Comparison of ENCODE assay signal across 10 cellular contexts in the genomic region with DNA sequence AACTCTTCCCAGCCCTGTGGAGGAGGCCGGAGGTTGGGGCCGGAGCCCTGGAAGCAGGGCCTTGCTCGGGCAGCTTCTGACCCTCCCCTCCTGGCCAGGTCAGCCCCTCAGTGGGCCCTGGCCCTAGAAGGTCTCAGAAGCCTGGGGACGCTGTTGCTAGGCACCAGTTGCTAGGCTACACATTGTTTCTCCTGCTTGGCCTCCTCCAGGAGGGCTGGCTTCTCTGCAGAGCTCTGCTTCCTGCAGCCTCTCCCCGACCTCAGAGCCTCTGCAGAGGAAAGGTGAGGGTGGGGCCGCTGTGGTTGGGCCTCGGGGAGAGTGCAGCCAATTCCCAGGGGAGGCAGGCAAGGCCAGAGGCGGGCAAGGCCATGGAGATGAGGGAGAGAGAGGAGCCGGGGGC. TPM values are rescaled to one million over a fixed set of nuclear protein-coding genes. Genes with fewer than 3 reads are reported as not detected.
DNase-seq lines count a peak whose midpoint lies in the region; ATAC-seq and TF ChIP-seq lines count a peak whose summit lies in the region.
"Had no signal": no experiment of that assay in that cellular context is flagged by ENCODE, and none has a peak within 500 bp of the region (broad histone marks: within the 10 kb centered on the region; RNA-seq: fewer than 3 reads in every experiment).

No MANE protein-coding gene starts in this region.

- no peaks in the 10 kb centered on the region for H3K9me3 Mint-ChIP-seq in activated CD4-positive, alpha-beta T cell treated with anti-CD3 and anti-CD28 coated beads, Interleukin-2, amount 10 ng/mL, durations not matched to agents 7 days and 5 days

- CTCF ChIA-PET in activated CD4-positive, alpha-beta T cell treated with anti-CD3 and anti-CD28 coated beads, Interleukin-2, amount 10 ng/mL, durations not matched to agents 7 days and 5 days (lab: Charles Lee) = interaction anchor here (1.1 kb wide), 1 partner anchor 36 kb away, joined by 3 read pairs; no protein-coding TSS in a partner anchor

- H3K27ac Mint-ChIP-seq in activated CD4-positive, alpha-beta T cell treated with anti-CD3 and anti-CD28 coated beads, Interleukin-2, amount 10 ng/mL, durations not matched to agents 7 days and 5 days = no peak overlapping the region

- H3K36me3 Mint-ChIP-seq in activated CD4-positive, alpha-beta T cell treated with anti-CD3 and anti-CD28 coated beads, Interleukin-2, amount 10 ng/mL, durations not matched to agents 7 days and 5 days (ENCODE audit: low read depth) = no peaks in the 10 kb centered on the region

- ATAC-seq in sciatic nerve = peak; percentile 47
- no peak for ATAC-seq in HG03342 (IDR thresholded peaks at IDR 0.05; ENCODE audit: unreplicated experiment)

- POLR2A ChIA-PET in activated CD4-positive, alpha-beta T cell treated with anti-CD3 and anti-CD28 coated beads, Interleukin-2, amount 10 ng/mL, durations not matched to agents 7 days and 5 days (lab: Charles Lee) = no interaction called here

- no peak overlapping the region for H3K4me3 ChIP-seq in choroid plexus epithelial cell (ENCODE audit: low read depth, low read length)

- intact Hi-C loops in sciatic nerve (cut with DNase I) = loop anchor here (5.0 kb wide), 1 partner anchor 261 kb away; no protein-coding TSS in a partner anchor

- TF ChIP-seq CTCF in choroid plexus epithelial cell (conservative IDR thresholded peaks at IDR 0.05; ENCODE audit: low read depth, low read length) = no peak

- H3K27me3 Mint-ChIP-seq in activated CD4-positive, alpha-beta T cell treated with anti-CD3 and anti-CD28 coated beads, Interleukin-2, amount 10 ng/mL, durations not matched to agents 7 days and 5 days = no peaks in the 10 kb centered on the region

- peaks cover 7% of the 10 kb centered on the region for H3K4me1 Mint-ChIP-seq in activated CD4-positive, alpha-beta T cell treated with anti-CD3 and anti-CD28 coated beads, Interleukin-2, amount 10 ng/mL, durations not matched to agents 7 days and 5 days

- peak; percentile 11 for DNase-seq in activated CD4-positive, alpha-beta T cell treated with anti-CD3 and anti-CD28 coated beads, Interleukin-2, amount 10 ng/mL, durations not matched to agents 7 days and 5 days
- DNase-seq in activated CD4-positive, alpha-beta T cell treated with anti-CD3 and anti-CD28 coated beads, Interleukin-2, amount 50 U/mL, for 48 hours = no peak
- DNase-seq in NCI-H2227 (lab: John Stamatoyannopoulos, UW; ENCODE audit: unreplicated experiment) (peak; percentile 77), choroid plexus epithelial cell (ENCODE audit: low read depth) (peak; percentile 50), sciatic nerve (ENCODE audit: low spot score) (no peak), 8988T (no peak)
- no peak for DNase-seq in stimulated activated naive CD4-positive, alpha-beta T cell treated with Interleukin-2 at 50 U/mL for 16 hours (lab: John Stamatoyannopoulos, UW)
- DNase-seq: activated CD4-positive, alpha-beta T cell treated with anti-CD3 and anti-CD28 coated beads for 1 hour; aorta had no signal

- H3K4me3 Mint-ChIP-seq in activated CD4-positive, alpha-beta T cell treated with anti-CD3 and anti-CD28 coated beads, Interleukin-2, amount 10 ng/mL, durations not matched to agents 7 days and 5 days = no peak overlapping the region

RNA-seq across cellular contexts. Expression of a gene that starts 27.6 kb away (rescaled TPM):
- total RNA-seq in activated CD4-positive, alpha-beta T cell treated with anti-CD3 and anti-CD28 coated beads, Interleukin-2, amount 10 ng/mL, durations not matched to agents 7 days and 5 days = not detected
- 0.98 TPM for total RNA-seq in sciatic nerve

RNA-seq across cellular contexts. Expression of a gene that starts 51.0 kb away (rescaled TPM):
- 10 to 100 TPM; 42.4 to 48.3 TPM for total RNA-seq in activated CD4-positive, alpha-beta T cell treated with anti-CD3 and anti-CD28 coated beads, Interleukin-2, amount 10 ng/mL, durations not matched to agents 7 days and 5 days
- 24.9 TPM for total RNA-seq in sciatic nerve

RNA-seq across cellular contexts. Expression of a gene that starts 51.2 kb away (rescaled TPM):
- 100 to 1,000 TPM; 106 to 133 TPM for total RNA-seq in activated CD4-positive, alpha-beta T cell treated with anti-CD3 and anti-CD28 coated beads, Interleukin-2, amount 10 ng/mL, durations not matched to agents 7 days and 5 days
- 79.2 TPM for total RNA-seq in sciatic nerve

Comparison
In these comparisons a context has a peak if more than half of its experiments do, and no peak if none do; other contexts are left out.
1. DNase-seq: peak in activated CD4-positive, alpha-beta T cell treated with anti-CD3 and anti-CD28 coated beads, Interleukin-2, amount 10 ng/mL, durations not matched to agents 7 days and 5 days (single experiment), NCI-H2227 (single experiment) and choroid plexus epithelial cell (single experiment); none in activated CD4-positive, alpha-beta T cell treated with anti-CD3 and anti-CD28 coated beads, Interleukin-2, amount 50 U/mL, for 48 hours (0 of 2), sciatic nerve (single experiment), stimulated activated naive CD4-positive, alpha-beta T cell treated with Interleukin-2 at 50 U/mL for 16 hours (single experiment) and 8988T (single experiment).